In the genomic region with DNA sequence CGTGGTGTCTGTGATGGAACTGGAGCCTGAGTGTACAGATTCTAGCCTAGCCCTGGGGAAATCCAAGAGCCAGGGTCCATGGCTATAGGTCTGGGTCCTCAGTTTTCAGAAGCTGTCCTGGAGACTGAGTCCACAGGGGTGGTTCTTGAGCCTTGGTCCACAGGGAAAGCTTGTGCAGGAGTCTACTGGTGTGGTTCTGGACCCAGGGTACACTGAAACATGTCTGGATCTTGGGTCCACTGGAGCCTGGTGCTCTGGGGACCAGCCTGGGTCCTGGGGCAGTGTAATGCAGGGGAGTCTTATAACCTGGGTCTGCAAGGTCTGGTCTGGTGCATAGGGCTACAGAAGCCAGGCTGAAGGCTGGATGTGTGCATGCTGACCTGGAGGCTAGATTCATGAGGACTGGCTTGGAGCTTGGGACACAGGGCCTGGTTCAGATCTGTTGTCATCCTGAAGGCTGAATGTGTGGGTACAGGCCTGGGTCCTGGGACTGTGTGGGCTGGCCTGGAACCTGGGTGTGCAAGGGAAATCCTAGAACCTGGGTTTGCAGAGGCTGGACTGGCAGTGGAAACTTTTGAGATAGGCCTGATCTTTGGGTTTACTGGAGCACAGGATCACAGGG, we compare ENCODE assay signal across 23 cellular contexts. TPM values are rescaled to one million over a fixed set of nuclear protein-coding genes. Genes with fewer than 3 reads are reported as not detected.
A peak's percentile ranks its signal among the peaks of the same experiment; 100 is the strongest.
DNase-seq lines count a peak whose midpoint lies in the region; ATAC-seq and TF ChIP-seq lines count a peak whose summit lies in the region.
"Had no signal": no experiment of that assay in that cellular context is flagged by ENCODE, and none has a peak within 500 bp of the region (broad histone marks: within the 10 kb centered on the region; RNA-seq: fewer than 3 reads in every experiment).

No MANE protein-coding gene starts in this region.

- H3K9me2 ChIP-seq in GM23338 (ENCODE audit: insufficient read depth), result no peaks in the 10 kb centered on the region

- H3K9ac ChIP-seq in endodermal cell (ENCODE audit: extremely low read depth, low read length, poor library complexity, severe bottlenecking) (no peak overlapping the region), trophoblast cell (ENCODE audit: low read length) (no peak overlapping the region), subcutaneous abdominal adipose tissue (ENCODE audit: low read length in 5 of 5) (no peak overlapping the region)

- H3F3A ChIP-seq in GM23338 (replicated peaks; ENCODE audit: low read depth), result no peaks in the 10 kb centered on the region

- no peak overlapping the region for H2BK120ac ChIP-seq in trophoblast cell (ENCODE audit: insufficient read depth, low read length, poor library complexity)

- no peak overlapping the region for H3K4me2 ChIP-seq in trophoblast cell (ENCODE audit: low read length)
- H3K4me2 ChIP-seq in GM23338, result no peak overlapping the region

- H3K36me3 Mint-ChIP-seq in endodermal cell (ENCODE audit: low read depth) (no peaks in the 10 kb centered on the region), GM23338 (ENCODE audit: low read depth) (peaks cover 21% of the 10 kb centered on the region; the same call in 2 of the 3 replicates)
- H3K36me3 Mint-ChIP-seq: CD4-positive, alpha-beta memory T cell had no signal

- WGBS in endodermal cell (ENCODE audit: insufficient coverage in 1 of 2, insufficient read length in 1 of 2), 2 experiments, result 60 to 90% methylated on average over 1 of the region's 1 CpG
- no CpG with 5 or more reads among the region's 1 CpG for WGBS in trophoblast cell (ENCODE audit: extremely low coverage, insufficient coverage, insufficient read length)

- H3K27me3 ChIP-seq in right atrium auricular region (no peaks in the 10 kb centered on the region), left ventricle myocardium inferior (ENCODE audit: low read depth) (peaks cover 31% of the 10 kb centered on the region), endodermal cell (ENCODE audit: control insufficient read depth, insufficient read depth, low read length, poor library complexity, severe bottlenecking) (no peaks in the 10 kb centered on the region), trophoblast cell (ENCODE audit: insufficient read depth, low read length) (no peaks in the 10 kb centered on the region), subcutaneous abdominal adipose tissue (ENCODE audit: control insufficient read depth in 5 of 5, insufficient read depth in 4 of 5, low read length in 5 of 5) (peaks cover 0 to 2% (median 0%) of the 10 kb centered on the region in 5 donors), GM23338 (ENCODE audit: insufficient read depth) (no peaks in the 10 kb centered on the region)

- H3K36me3 ChIP-seq in right atrium auricular region, result no peaks in the 10 kb centered on the region
- no peaks in the 10 kb centered on the region for H3K36me3 ChIP-seq in left ventricle myocardium inferior
- H3K36me3 ChIP-seq in endodermal cell (ENCODE audit: control insufficient read depth, insufficient read depth, low read length), result no peaks in the 10 kb centered on the region
- no peaks in the 10 kb centered on the region for H3K36me3 ChIP-seq in trophoblast cell (ENCODE audit: control insufficient read depth in 1 of 2, insufficient read depth in 2 of 2, low read length in 2 of 2)
- no peaks in the 10 kb centered on the region for H3K36me3 ChIP-seq in subcutaneous abdominal adipose tissue (ENCODE audit: control insufficient read depth in 5 of 5, insufficient read depth in 5 of 5, low read length in 5 of 5)
- H3K36me3 ChIP-seq in GM23338 (ENCODE audit: insufficient read depth), result 0 out of 2 replicates have a peak, but pooled peaks cover 3% of the 10 kb centered on the region

- no peak overlapping the region for H2BK5ac ChIP-seq in trophoblast cell (ENCODE audit: low read depth, low read length, poor library complexity)

- H2BK12ac ChIP-seq in trophoblast cell (ENCODE audit: low read length), result no peak overlapping the region

- H3K9me3 ChIP-seq in right atrium auricular region, result peaks cover 3 to 39% of the 10 kb centered on the region in 2 donors
- peaks cover 54% of the 10 kb centered on the region for H3K9me3 ChIP-seq in left ventricle myocardium inferior (replicated peaks)
- peaks cover 30% of the 10 kb centered on the region for H3K9me3 ChIP-seq in endodermal cell (ENCODE audit: control insufficient read depth, low read length)
- peaks cover 16% of the 10 kb centered on the region for H3K9me3 ChIP-seq in trophoblast cell (ENCODE audit: insufficient read depth, low read depth, low read length)
- H3K9me3 ChIP-seq in subcutaneous abdominal adipose tissue (ENCODE audit: control insufficient read depth in 5 of 5, low read length in 5 of 5), result peaks cover 6 to 42% (median 33%) of the 10 kb centered on the region in 5 donors

- no peak overlapping the region for H3K4me3 Mint-ChIP-seq in endodermal cell
- no peak overlapping the region for H3K4me3 Mint-ChIP-seq in GM23338
- H3K4me3 Mint-ChIP-seq: CD4-positive, alpha-beta memory T cell; H9 had no signal

- H2AK5ac ChIP-seq in trophoblast cell (ENCODE audit: low read length), result no peak overlapping the region

- H3K27me3 Mint-ChIP-seq in endodermal cell (ENCODE audit: insufficient read depth) (peaks cover 6% of the 10 kb centered on the region), GM23338 (ENCODE audit: insufficient read depth, low read depth, poor library complexity) (no peaks in the 10 kb centered on the region)

- no peaks in the 10 kb centered on the region for H3K79me1 ChIP-seq in trophoblast cell (ENCODE audit: low read length)

- no peak overlapping the region for H4K91ac ChIP-seq in trophoblast cell (ENCODE audit: low read depth, low read length)

- no peak overlapping the region for H4K8ac ChIP-seq in trophoblast cell (ENCODE audit: low read depth, low read length)

- H3K18ac ChIP-seq in trophoblast cell (ENCODE audit: low read length), result no peak overlapping the region

- no peak overlapping the region for H3K23ac ChIP-seq in trophoblast cell (ENCODE audit: low read length)

- H4K20me1 ChIP-seq in GM23338 (replicated peaks; ENCODE audit: insufficient read depth), result no peaks in the 10 kb centered on the region

- ATAC-seq in GM23338, result no peak
- ATAC-seq: HCT116 had no signal

- DNase-seq in right atrium auricular region (ENCODE audit: low spot score) (peak; percentile 30), left ventricle myocardium inferior (no peak), endodermal cell (peak; percentile 18), trophoblast cell (no peak), activated T-cell treated with anti-CD3 and anti-CD28 coated beads for 4 hours (no peak), GM23338 (ENCODE audit: low spot score) (no peak)
- DNase-seq in activated CD4-positive, alpha-beta T cell treated with anti-CD3 and anti-CD28 coated beads, Interleukin-2, amount 50 U/mL, for 4 hours, result no peak
- DNase-seq: C1 segment of cervical spinal cord; Calu3; CD4-positive, alpha-beta memory T cell; COR-L47; DMS53; DMS79 treated with DMSO at 0.1 percent for 48 hours; GF-D8; H9 had no signal

- TF ChIP-seq CTCF in right atrium auricular region (IDR thresholded peaks at IDR 0.05) (no peak), left ventricle myocardium inferior (IDR thresholded peaks at IDR 0.05; ENCODE audit: borderline replicate concordance) (no peak), endodermal cell (conservative IDR thresholded peaks at IDR 0.05) (no peak), GM23338 (conservative IDR thresholded peaks at IDR 0.05; ENCODE audit: low read depth in 2 of 2) (no peak)

- H2AFZ ChIP-seq in trophoblast cell (ENCODE audit: insufficient read depth, low read length, poor library complexity) (no peak overlapping the region), GM23338 (no peak overlapping the region)

- no peak overlapping the region for H3K4ac ChIP-seq in trophoblast cell (ENCODE audit: low read depth, low read length)

- intact Hi-C loops in left ventricle myocardium inferior (cut with micrococcal nuclease), result no loop called here

- H3K27ac Mint-ChIP-seq in endodermal cell (no peak overlapping the region), GM23338 (no peak overlapping the region)
- H3K27ac Mint-ChIP-seq: CD4-positive, alpha-beta memory T cell; H9 had no signal

- H3K4me1 Mint-ChIP-seq in endodermal cell (no peaks in the 10 kb centered on the region), GM23338 (no peaks in the 10 kb centered on the region)
- H3K4me1 Mint-ChIP-seq: CD4-positive, alpha-beta memory T cell; H9 had no signal

- H3K79me2 ChIP-seq in trophoblast cell (ENCODE audit: control insufficient read depth, insufficient read depth, low read length, poor library complexity), result no peaks in the 10 kb centered on the region
- no peaks in the 10 kb centered on the region for H3K79me2 ChIP-seq in GM23338 (replicated peaks; ENCODE audit: insufficient read depth)

- H4K12ac ChIP-seq in trophoblast cell (ENCODE audit: low read depth, low read length), result no peak overlapping the region

- H3K9me3 Mint-ChIP-seq in endodermal cell (peaks cover 41% of the 10 kb centered on the region), GM23338 (peaks cover 48% of the 10 kb centered on the region)

- H3K4me3 ChIP-seq in right atrium auricular region, result no peak overlapping the region
- no peak overlapping the region for H3K4me3 ChIP-seq in left ventricle myocardium inferior
- H3K4me3 ChIP-seq in endodermal cell (ENCODE audit: low read length), result no peak overlapping the region
- peak overlapping the region; percentile 27 for H3K4me3 ChIP-seq in trophoblast cell (ENCODE audit: low read depth, low read length)
- peak overlapping the region in 3 of 5 donors; percentile 3 to 36 (median 28) for H3K4me3 ChIP-seq in subcutaneous abdominal adipose tissue (ENCODE audit: low read depth in 1 of 5, low read length in 5 of 5)
- no peak overlapping the region for H3K4me3 ChIP-seq in GM23338

- H3K14ac ChIP-seq in trophoblast cell (ENCODE audit: low read length), result no peak overlapping the region

- H3K27ac ChIP-seq in right atrium auricular region, result no peak overlapping the region
- no peak overlapping the region for H3K27ac ChIP-seq in left ventricle myocardium inferior (replicated peaks)
- H3K27ac ChIP-seq in endodermal cell (ENCODE audit: low read depth, low read length), result no peak overlapping the region
- H3K27ac ChIP-seq in trophoblast cell (ENCODE audit: low read depth, low read length), result no peak overlapping the region
- H3K27ac ChIP-seq in subcutaneous abdominal adipose tissue (ENCODE audit: low read depth, low read length), result no peak overlapping the region
- no peak overlapping the region for H3K27ac ChIP-seq in GM23338 (ENCODE audit: low read depth)

- H3K4me1 ChIP-seq in right atrium auricular region (no peaks in the 10 kb centered on the region), left ventricle myocardium inferior (no peaks in the 10 kb centered on the region), endodermal cell (ENCODE audit: control insufficient read depth, insufficient read depth, low read length) (no peaks in the 10 kb centered on the region), trophoblast cell (ENCODE audit: control insufficient read depth in 1 of 2, insufficient read depth in 2 of 2, low read length in 2 of 2) (no peaks in the 10 kb centered on the region), subcutaneous abdominal adipose tissue (ENCODE audit: control insufficient read depth in 5 of 5, insufficient read depth in 5 of 5, low read length in 5 of 5) (no peaks in the 10 kb centered on the region), GM23338 (ENCODE audit: insufficient read depth) (no peaks in the 10 kb centered on the region)

RNA-seq across cellular contexts. Expression of gene CST9L, which starts 5.5 kb away (rescaled TPM):
- not detected for total RNA-seq in right atrium auricular region
- total RNA-seq in left ventricle myocardium inferior, result not detected
- not detected for total RNA-seq in endodermal cell
- not detected for polyA plus RNA-seq in endodermal cell (2013, experiment 1 of 2)
- polyA plus RNA-seq in endodermal cell (2013, experiment 2 of 2), result not detected
- not detected in 2 replicates for polyA plus RNA-seq in trophoblast cell (2013)
- total RNA-seq in GM23338 (2014; rRNA removed; shearing (Covaris generic)), result not detected in 2 replicates
- not detected in 2 replicates for polyA plus RNA-seq in GM23338 (2016; fragmentation: Nextera tagmentation; extraction: Ambion mirVana)
- total RNA-seq: A172; A673; Calu3; CD4-positive, alpha-beta memory T cell; Daoy; G401; H4; H9 had no signal
- polyA plus RNA-seq: BJ; CD4-positive, alpha-beta memory T cell had no signal

RNA-seq across cellular contexts. Expression of gene CST9, which starts 42.9 kb away (rescaled TPM):
- total RNA-seq in right atrium auricular region, result not detected
- total RNA-seq in left ventricle myocardium inferior, result not detected
- total RNA-seq in endodermal cell, result not detected
- polyA plus RNA-seq in endodermal cell (2013, experiment 1 of 2), result not detected
- polyA plus RNA-seq in endodermal cell (2013, experiment 2 of 2), result not detected
- not detected in 2 replicates for polyA plus RNA-seq in trophoblast cell (2013)
- not detected in 2 replicates for total RNA-seq in GM23338 (2014; rRNA removed; shearing (Covaris generic))
- not detected in 2 replicates for polyA plus RNA-seq in GM23338 (2016; fragmentation: Nextera tagmentation; extraction: Ambion mirVana)
- total RNA-seq: A172; A673; Calu3; CD4-positive, alpha-beta memory T cell; Daoy; G401; H4; H9 had no signal
- polyA plus RNA-seq: BJ; CD4-positive, alpha-beta memory T cell had no signal

Comparison
In these comparisons a context has a peak if more than half of its experiments do, and no peak if none do; other contexts are left out.
1. DNase-seq: peak in right atrium auricular region (single experiment) and endodermal cell (single experiment); none in left ventricle myocardium inferior (single experiment), trophoblast cell (0 of 2), activated T-cell treated with anti-CD3 and anti-CD28 coated beads for 4 hours (single experiment), activated CD4-positive, alpha-beta T cell treated with anti-CD3 and anti-CD28 coated beads, Interleukin-2, amount 50 U/mL, for 4 hours (0 of 2) and GM23338 (single experiment).
2. H3K4me3 ChIP-seq: peak in trophoblast cell (single experiment) and subcutaneous abdominal adipose tissue (3 of 5); none in right atrium auricular region (0 of 2), left ventricle myocardium inferior (single experiment), endodermal cell (single experiment) and GM23338 (single experiment).